Comparison of ENCODE assay signal across 8 cellular contexts in genomic region chr18:54119524-54120019, GRCh38.
DNase-seq lines count a peak whose midpoint lies in the region; ATAC-seq, FAIRE-seq and TF ChIP-seq lines count a peak whose summit lies in the region.

No MANE protein-coding gene starts in this region.

- H3K27me3 ChIP-seq in osteoblast (ENCODE audit: insufficient read depth, low read length) = no peaks in the 10 kb centered on the region

- ATAC-seq in GM19035 (IDR thresholded peaks at IDR 0.05; ENCODE audit: unreplicated experiment) = peak; percentile 92
- peak; percentile 93 for ATAC-seq in HG03103 (IDR thresholded peaks at IDR 0.05; ENCODE audit: low read depth, unreplicated experiment)
- peak; percentile 58 for ATAC-seq in WTC11

- H3K36me3 Mint-ChIP-seq in WTC11 = no peaks in the 10 kb centered on the region

- no peak overlapping the region for H3K4me3 ChIP-seq in foreskin fibroblast (ENCODE audit: low read depth in 1 of 2, low read length in 2 of 2)
- H3K4me3 ChIP-seq in osteoblast (ENCODE audit: insufficient read depth, low read length) = peak overlapping the region; percentile 61

- no peaks in the 10 kb centered on the region for H4K20me1 ChIP-seq in osteoblast (ENCODE audit: insufficient read depth, low read length)

- POLR2A ChIA-PET in WTC11 (lab: Charles Lee) = interaction anchor here (1.0 kb wide), 1 partner anchor 139 kb away, joined by 3 read pairs; no protein-coding TSS in a partner anchor

- peaks cover 38% of the 10 kb centered on the region for H3K4me1 Mint-ChIP-seq in WTC11

- H3K4me2 ChIP-seq in osteoblast (ENCODE audit: insufficient read depth, low read length) = peak overlapping the region; percentile 89

- H3K27me3 Mint-ChIP-seq in WTC11 (ENCODE audit: low read depth) = no peaks in the 10 kb centered on the region

- FAIRE-seq in HTR-8/SVneo (lab: Jason Lieb, UNC) = no peak

- H3K4me3 Mint-ChIP-seq in WTC11 = peak overlapping the region; percentile 54

- H3K27ac Mint-ChIP-seq in WTC11 = no peak overlapping the region; the same call in 1 of the 2 replicates

- peak; percentile 70 for TF ChIP-seq CTCF in WTC11 (IDR thresholded peaks at IDR 0.05)
- peak; percentile 83 for TF ChIP-seq CTCF in foreskin fibroblast (IDR thresholded peaks at IDR 0.05; ENCODE audit: low read depth, low read length)
- TF ChIP-seq CTCF in osteoblast (IDR thresholded peaks at IDR 0.05; ENCODE audit: extremely low read depth, low read depth, low read length) = peak; percentile 86

- CTCF ChIA-PET in WTC11 (lab: Charles Lee) = interaction anchor here (0.6 to 3.0 kb wide), 22 partner anchors 8 to 664 kb away, joined by 3 to 35 read pairs (median 4); no protein-coding TSS in a partner anchor

- H3K4me1 ChIP-seq in osteoblast (ENCODE audit: insufficient read depth, low read length) = peaks cover 6% of the 10 kb centered on the region

- H3K79me2 ChIP-seq in osteoblast (ENCODE audit: insufficient read depth, low read length) = no peaks in the 10 kb centered on the region

- H3K36me3 ChIP-seq in osteoblast (ENCODE audit: insufficient read depth, low read length) = no peaks in the 10 kb centered on the region

- peak overlapping the region; percentile 96 for H2AFZ ChIP-seq in osteoblast (ENCODE audit: low read length)

- H3K27ac ChIP-seq in osteoblast (ENCODE audit: low read depth, low read length) = no peak overlapping the region

- no peaks in the 10 kb centered on the region for H3K9me3 ChIP-seq in osteoblast (ENCODE audit: low read depth, low read length)

- no peaks in the 10 kb centered on the region for H3K9me3 Mint-ChIP-seq in WTC11

- peak; percentile 34 for DNase-seq in DMS153 (lab: John Stamatoyannopoulos, UW)
- peak; percentile 48 for DNase-seq in NCI-H2107 (lab: John Stamatoyannopoulos, UW)
- DNase-seq in WTC11 (ENCODE audit: low spot score) = no peak
- peak; percentile 33 to 79 for DNase-seq in foreskin fibroblast
- DNase-seq in osteoblast (ENCODE audit: insufficient read length, low spot score, missing footprints) = no peak
- no peak for DNase-seq in HTR-8/SVneo (ENCODE audit: insufficient read length, low spot score)

TF ChIP-seq in WTC11, 78 proteins besides CTCF, POLR2A, EP300 and RAD21:
- peak; percentile 86 for TF ChIP-seq USF1 (CRISPR knock-in tag; IDR thresholded peaks at IDR 0.05)
- TF ChIP-seq, protein P1, sequence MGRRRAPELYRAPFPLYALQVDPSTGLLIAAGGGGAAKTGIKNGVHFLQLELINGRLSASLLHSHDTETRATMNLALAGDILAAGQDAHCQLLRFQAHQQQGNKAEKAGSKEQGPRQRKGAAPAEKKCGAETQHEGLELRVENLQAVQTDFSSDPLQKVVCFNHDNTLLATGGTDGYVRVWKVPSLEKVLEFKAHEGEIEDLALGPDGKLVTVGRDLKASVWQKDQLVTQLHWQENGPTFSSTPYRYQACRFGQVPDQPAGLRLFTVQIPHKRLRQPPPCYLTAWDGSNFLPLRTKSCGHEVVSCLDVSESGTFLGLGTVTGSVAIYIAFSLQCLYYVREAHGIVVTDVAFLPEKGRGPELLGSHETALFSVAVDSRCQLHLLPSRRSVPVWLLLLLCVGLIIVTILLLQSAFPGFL (CRISPR knock-in tag; IDR thresholded peaks at IDR 0.05; ENCODE audit: borderline replicate concordance) = no peak
- peak; percentile 80 for TF ChIP-seq USF2 (CRISPR knock-in tag; IDR thresholded peaks at IDR 0.05)

Comparison
In these comparisons a context has a peak if more than half of its experiments do, and no peak if none do; other contexts are left out.
1. DNase-seq: peak in DMS153 (single experiment), NCI-H2107 (single experiment) and foreskin fibroblast (2 of 2); none in WTC11 (single experiment), osteoblast (single experiment) and HTR-8/SVneo (single experiment).
2. Peak in every context shown above with its lines, with median percentiles within 50 percentile points of each other: ATAC-seq and CTCF ChIP-seq.